12 cellular contexts compared by ENCODE assay signal in the genomic region with DNA sequence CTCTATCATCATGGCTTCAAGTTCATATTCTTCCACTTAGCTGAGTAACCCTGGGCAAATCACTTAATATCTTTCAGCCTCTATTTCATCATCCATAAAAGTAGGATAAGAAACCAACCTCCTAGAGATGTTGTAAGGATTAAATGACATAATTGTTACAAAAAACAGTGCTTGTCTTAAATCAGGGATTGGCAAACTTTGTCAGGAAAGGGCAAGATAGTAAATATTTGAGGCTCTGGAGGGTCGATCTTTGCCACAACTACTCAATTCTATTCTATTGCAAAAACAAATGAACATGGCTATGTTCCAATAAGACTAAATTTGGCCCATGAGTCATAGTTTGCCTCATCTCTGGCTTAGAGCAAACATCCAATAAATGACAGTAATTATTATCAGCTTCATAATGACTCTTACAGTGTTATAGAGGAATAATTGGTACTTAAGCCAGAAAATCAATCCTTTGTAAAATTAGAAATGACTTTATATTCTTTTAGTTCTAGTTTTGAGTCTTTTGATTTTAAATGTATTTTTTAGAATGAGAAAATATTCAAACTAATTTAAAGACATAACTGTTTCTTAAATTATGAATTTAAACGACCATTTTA.
DNase-seq lines count a peak whose midpoint lies in the region; ATAC-seq and TF ChIP-seq lines count a peak whose summit lies in the region.
"Had no signal": no experiment of that assay in that cellular context is flagged by ENCODE, and none has a peak within 500 bp of the region (broad histone marks: within the 10 kb centered on the region; RNA-seq: fewer than 3 reads in every experiment).

No MANE protein-coding gene starts in this region.

- no peaks in the 10 kb centered on the region for H4K20me1 ChIP-seq in mammary epithelial cell (ENCODE audit: insufficient read depth, low read length)

- TF ChIP-seq CTCF in mammary epithelial cell (conservative IDR thresholded peaks at IDR 0.05 in 1 of 2, IDR thresholded peaks at IDR 0.05 in 1 of 2; ENCODE audit: extremely low read depth in 1 of 2, insufficient read depth in 1 of 2, low read depth in 1 of 2, low read length in 2 of 2), result no peak
- no peak for TF ChIP-seq CTCF in foreskin keratinocyte (conservative IDR thresholded peaks at IDR 0.05)

- no peaks in the 10 kb centered on the region for H3K9me3 ChIP-seq in mammary epithelial cell (replicated peaks; ENCODE audit: insufficient read depth, low read length)

- no peak overlapping the region for H2AFZ ChIP-seq in mammary epithelial cell (ENCODE audit: low read depth, low read length)

- no peaks in the 10 kb centered on the region for H3K79me2 ChIP-seq in mammary epithelial cell (ENCODE audit: insufficient read depth, low read length)

- H3K27ac ChIP-seq in mammary epithelial cell (ENCODE audit: insufficient read depth, low read depth, low read length) (no peak overlapping the region), foreskin keratinocyte (no peak overlapping the region)
- H3K27ac ChIP-seq: 22Rv1 had no signal

- H3K4me2 ChIP-seq in mammary epithelial cell (ENCODE audit: insufficient read depth, low read depth, low read length), result no peak overlapping the region

- BruUV-seq in mammary epithelial cell (replicated peaks; lab: Mats Ljungman, UMichigan), result no TSS peak

- DNase-seq in NCI-H1092 treated with DMSO at 0.1 percent for 48 hours (lab: John Stamatoyannopoulos, UW) (peak; percentile 17), NCI-H1092 (lab: John Stamatoyannopoulos, UW) (no peak), NCI-H226 (peak; percentile 2), mammary epithelial cell (peak; percentile 26), renal cortical epithelial cell (ENCODE audit: low read depth) (peak; percentile 78), foreskin keratinocyte (no peak)
- no peak for DNase-seq in effector CD4-positive, alpha-beta T cell
- DNase-seq: activated naive CD8-positive, alpha-beta T cell treated with anti-CD3 and anti-CD28 coated beads, Interleukin-2, amount 10 ng/mL, durations not matched to agents 7 days and 5 days; NCI-H526 had no signal

- no peaks in the 10 kb centered on the region for H3K36me3 ChIP-seq in mammary epithelial cell (ENCODE audit: insufficient read depth, low read length)

- CTCF ChIA-PET in mammary epithelial cell (lab: Charles Lee; ENCODE audit: low non-redundant PET), result no interaction called here

- 16% methylated on average over 2 of the region's 2 CpGs for WGBS in mammary epithelial cell (ENCODE audit: low coverage, missing lambda C conversion rate)

- H3K9ac ChIP-seq in mammary epithelial cell (ENCODE audit: insufficient read depth, low read length), result no peak overlapping the region

- in situ Hi-C loops in mammary epithelial cell (cut with MboI; ENCODE audit: low sequenced_read_pairs in 2 of 2), result no loop called here

- intact Hi-C loops in mammary epithelial cell (cut with micrococcal nuclease), result no loop called here

- no peak overlapping the region for H3K4me3 ChIP-seq in mammary epithelial cell (replicated peaks in 1 of 3; ENCODE audit: insufficient read depth in 1 of 3, low read depth in 2 of 3, low read length in 3 of 3)

- H3K27me3 ChIP-seq in mammary epithelial cell (ENCODE audit: insufficient read depth, low read length) (peaks cover 4% of the 10 kb centered on the region), foreskin keratinocyte (no peaks in the 10 kb centered on the region)

- dilution Hi-C loops in mammary epithelial cell (cut with HindIII; ENCODE audit: low sequenced_read_pairs), result no loop called here

- H3K4me1 ChIP-seq in mammary epithelial cell (ENCODE audit: insufficient read depth, low read length), result no peaks in the 10 kb centered on the region
- no peaks in the 10 kb centered on the region for H3K4me1 ChIP-seq in foreskin keratinocyte

- ATAC-seq in foreskin keratinocyte (no peak), GM18907 (IDR thresholded peaks at IDR 0.05; ENCODE audit: unreplicated experiment) (no peak)
- ATAC-seq: natural killer cell treated with Interleukin-12 subunit alpha and Interleukin-12 subunit beta and Interleukin-15 and Interleukin-18, amount 100 ng/mL, for 72 hours had no signal

Comparison
In these comparisons a context has a peak if more than half of its experiments do, and no peak if none do; other contexts are left out.
1. DNase-seq: peak in NCI-H1092 treated with DMSO at 0.1 percent for 48 hours (single experiment), NCI-H226 (single experiment), mammary epithelial cell (single experiment) and renal cortical epithelial cell (single experiment); none in NCI-H1092 (single experiment), foreskin keratinocyte (0 of 2) and effector CD4-positive, alpha-beta T cell (single experiment).